ENCODE assay signal across 16 cellular contexts in genomic region chr16:17497648-17498047, GRCh38. TPM values are rescaled to one million over a fixed set of nuclear protein-coding genes. Genes with fewer than 3 reads are reported as not detected.
DNase-seq lines count a peak whose midpoint lies in the region; ATAC-seq and TF ChIP-seq lines count a peak whose summit lies in the region.
"Had no signal": no experiment of that assay in that cellular context is flagged by ENCODE, and none has a peak within 500 bp of the region (broad histone marks: within the 10 kb centered on the region; RNA-seq: fewer than 3 reads in every experiment).

No MANE protein-coding gene starts in this region.

- H3K4me3 ChIP-seq in astrocyte of the cerebellum (ENCODE audit: low read depth, low read length): no peak overlapping the region
- no peak overlapping the region for H3K4me3 ChIP-seq in trophoblast cell (ENCODE audit: low read depth, low read length)
- H3K4me3 ChIP-seq: PC-9 had no signal

- no peak overlapping the region for H3K14ac ChIP-seq in trophoblast cell (ENCODE audit: low read length)

- no peak overlapping the region for H2BK12ac ChIP-seq in trophoblast cell (ENCODE audit: low read length)

- no peaks in the 10 kb centered on the region for H3K9me3 ChIP-seq in trophoblast cell (ENCODE audit: insufficient read depth, low read depth, low read length)

- H2AFZ ChIP-seq in trophoblast cell (ENCODE audit: insufficient read depth, low read length, poor library complexity): no peak overlapping the region
- H2AFZ ChIP-seq: PC-9 had no signal

- no peak overlapping the region for H3K23ac ChIP-seq in trophoblast cell (ENCODE audit: low read length)

- H3K4me2 ChIP-seq in trophoblast cell (ENCODE audit: low read length): no peak overlapping the region
- H3K4me2 ChIP-seq: PC-9 had no signal

- H3K18ac ChIP-seq in trophoblast cell (ENCODE audit: low read length): no peak overlapping the region

- H3K79me2 ChIP-seq in trophoblast cell (ENCODE audit: control insufficient read depth, insufficient read depth, low read length, poor library complexity): no peaks in the 10 kb centered on the region

- H2BK5ac ChIP-seq in trophoblast cell (ENCODE audit: low read depth, low read length, poor library complexity): no peak overlapping the region

- DNase-seq in Daoy (ENCODE audit: low read depth) (peak; percentile 32), MV-4-11 (lab: John Stamatoyannopoulos, UW) (peak; percentile 57), astrocyte of the cerebellum (ENCODE audit: low read depth) (peak; percentile 31), trophoblast cell (peak; percentile 36 to 64), DMS114 treated with DMSO at 0.1 percent for 48 hours (lab: John Stamatoyannopoulos, UW; ENCODE audit: unreplicated experiment) (no peak), putamen (ENCODE audit: low spot score) (no peak)
- DNase-seq: KBM-7, NCI-H1048, NCI-H1436 treated with DMSO at 0.1 percent for 48 hours, NCI-H2081, NCI-H510A treated with DMSO at 0.1 percent for 48 hours, NCI-H82, PC-9 had no signal

- H3K9ac ChIP-seq in trophoblast cell (ENCODE audit: low read length): no peak overlapping the region

- peaks cover 2% of the 10 kb centered on the region for H3K79me1 ChIP-seq in trophoblast cell (ENCODE audit: low read length)

- H2BK120ac ChIP-seq in trophoblast cell (ENCODE audit: insufficient read depth, low read length, poor library complexity): no peak overlapping the region

- no peak overlapping the region for H4K8ac ChIP-seq in trophoblast cell (ENCODE audit: low read depth, low read length)

- no peak for TF ChIP-seq CTCF in astrocyte of the cerebellum (IDR thresholded peaks at IDR 0.05; ENCODE audit: low read depth, low read length, missing control alignments)

- no CpG with 5 or more reads among the region's 3 CpGs for WGBS in trophoblast cell (ENCODE audit: extremely low coverage, insufficient coverage, insufficient read length)

- no peak overlapping the region for H3K4ac ChIP-seq in trophoblast cell (ENCODE audit: low read depth, low read length)

- H3K27ac ChIP-seq in trophoblast cell (ENCODE audit: low read depth, low read length): no peak overlapping the region
- H3K27ac ChIP-seq: C4-2B, PC-9 had no signal

- no peak overlapping the region for H4K12ac ChIP-seq in trophoblast cell (ENCODE audit: low read depth, low read length)

- no peak overlapping the region for H2AK5ac ChIP-seq in trophoblast cell (ENCODE audit: low read length)

- no peaks in the 10 kb centered on the region for H3K36me3 ChIP-seq in trophoblast cell (ENCODE audit: control insufficient read depth in 1 of 2, insufficient read depth in 2 of 2, low read length in 2 of 2)

- ATAC-seq in GM18868 (IDR thresholded peaks at IDR 0.05; ENCODE audit: unreplicated experiment): no peak
- ATAC-seq in HG02623 (IDR thresholded peaks at IDR 0.05; ENCODE audit: unreplicated experiment): no peak

- no peaks in the 10 kb centered on the region for H3K27me3 ChIP-seq in trophoblast cell (ENCODE audit: insufficient read depth, low read length)

- H3K4me1 ChIP-seq in trophoblast cell (ENCODE audit: control insufficient read depth in 1 of 2, insufficient read depth in 2 of 2, low read length in 2 of 2): peaks cover 3 to 9% of the 10 kb centered on the region in 2 experiments

- in situ Hi-C loops in astrocyte of the cerebellum (cut with HindIII; ENCODE audit: low sequenced_read_pairs): loop anchor here (25.0 kb wide), 1 partner anchor 635 kb away; no protein-coding TSS in a partner anchor

- H4K91ac ChIP-seq in trophoblast cell (ENCODE audit: low read depth, low read length): no peak overlapping the region

RNA-seq across cellular contexts. Expression of gene XYLT1, which starts 26.9 kb away (rescaled TPM):
- 3.8 and 6.9 TPM in 2 replicates for total RNA-seq in Daoy (2014; rRNA removed; shearing (Covaris generic))
- 5.9 and 6.8 TPM in 2 replicates for polyA plus RNA-seq in trophoblast cell (2013)

Comparison
In these comparisons a context has a peak if more than half of its experiments do, and no peak if none do; other contexts are left out.
1. DNase-seq: peak in Daoy (single experiment), MV-4-11 (single experiment), astrocyte of the cerebellum (single experiment) and trophoblast cell (2 of 2); none in DMS114 treated with DMSO at 0.1 percent for 48 hours (single experiment) and putamen (single experiment).